ENCODE assay signal across 1 cellular context in genomic region chr1:184811439-184812111, GRCh38.
TF ChIP-seq lines count a peak whose summit lies in the region.

No MANE protein-coding gene starts in this region.

TF ChIP-seq in SK-N-SH, 30 proteins besides CTCF, POLR2A, EP300 and RAD21 (continued from another document):
- TF ChIP-seq, protein P1, sequence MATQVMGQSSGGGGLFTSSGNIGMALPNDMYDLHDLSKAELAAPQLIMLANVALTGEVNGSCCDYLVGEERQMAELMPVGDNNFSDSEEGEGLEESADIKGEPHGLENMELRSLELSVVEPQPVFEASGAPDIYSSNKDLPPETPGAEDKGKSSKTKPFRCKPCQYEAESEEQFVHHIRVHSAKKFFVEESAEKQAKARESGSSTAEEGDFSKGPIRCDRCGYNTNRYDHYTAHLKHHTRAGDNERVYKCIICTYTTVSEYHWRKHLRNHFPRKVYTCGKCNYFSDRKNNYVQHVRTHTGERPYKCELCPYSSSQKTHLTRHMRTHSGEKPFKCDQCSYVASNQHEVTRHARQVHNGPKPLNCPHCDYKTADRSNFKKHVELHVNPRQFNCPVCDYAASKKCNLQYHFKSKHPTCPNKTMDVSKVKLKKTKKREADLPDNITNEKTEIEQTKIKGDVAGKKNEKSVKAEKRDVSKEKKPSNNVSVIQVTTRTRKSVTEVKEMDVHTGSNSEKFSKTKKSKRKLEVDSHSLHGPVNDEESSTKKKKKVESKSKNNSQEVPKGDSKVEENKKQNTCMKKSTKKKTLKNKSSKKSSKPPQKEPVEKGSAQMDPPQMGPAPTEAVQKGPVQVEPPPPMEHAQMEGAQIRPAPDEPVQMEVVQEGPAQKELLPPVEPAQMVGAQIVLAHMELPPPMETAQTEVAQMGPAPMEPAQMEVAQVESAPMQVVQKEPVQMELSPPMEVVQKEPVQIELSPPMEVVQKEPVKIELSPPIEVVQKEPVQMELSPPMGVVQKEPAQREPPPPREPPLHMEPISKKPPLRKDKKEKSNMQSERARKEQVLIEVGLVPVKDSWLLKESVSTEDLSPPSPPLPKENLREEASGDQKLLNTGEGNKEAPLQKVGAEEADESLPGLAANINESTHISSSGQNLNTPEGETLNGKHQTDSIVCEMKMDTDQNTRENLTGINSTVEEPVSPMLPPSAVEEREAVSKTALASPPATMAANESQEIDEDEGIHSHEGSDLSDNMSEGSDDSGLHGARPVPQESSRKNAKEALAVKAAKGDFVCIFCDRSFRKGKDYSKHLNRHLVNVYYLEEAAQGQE (IDR thresholded peaks at IDR 0.05; ENCODE audit: low read depth, low read length) = no peak
- TF ChIP-seq TEAD4 (IDR thresholded peaks at IDR 0.05; ENCODE audit: borderline replicate concordance, insufficient read depth) (no peak), MEF2A (IDR thresholded peaks at IDR 0.05; ENCODE audit: borderline replicate concordance, low read depth) (no peak), RXRA (IDR thresholded peaks at IDR 0.05; ENCODE audit: borderline replicate concordance, low read depth) (no peak), IRF3 (IDR thresholded peaks at IDR 0.05; ENCODE audit: low read depth, low read length) (no peak), TCF12 (IDR thresholded peaks at IDR 0.05) (no peak), NFIC (IDR thresholded peaks at IDR 0.05; ENCODE audit: borderline replicate concordance) (no peak), RCOR1 (IDR thresholded peaks at IDR 0.05; ENCODE audit: low read length) (no peak), CHD2 (IDR thresholded peaks at IDR 0.05; ENCODE audit: low read length, partially characterized antibody) (no peak), MXI1 (IDR thresholded peaks at IDR 0.05; ENCODE audit: low read depth, low read length) (no peak), SMC3 (IDR thresholded peaks at IDR 0.05; ENCODE audit: low read depth, low read length) (no peak), RFX5 (IDR thresholded peaks at IDR 0.05; ENCODE audit: low read length) (no peak), TAF1 (IDR thresholded peaks at IDR 0.05; ENCODE audit: borderline replicate concordance, low read depth, low read length) (no peak), ZBTB33 (IDR thresholded peaks at IDR 0.05; ENCODE audit: borderline replicate concordance, low read depth) (no peak)
- TF ChIP-seq, protein P2, sequence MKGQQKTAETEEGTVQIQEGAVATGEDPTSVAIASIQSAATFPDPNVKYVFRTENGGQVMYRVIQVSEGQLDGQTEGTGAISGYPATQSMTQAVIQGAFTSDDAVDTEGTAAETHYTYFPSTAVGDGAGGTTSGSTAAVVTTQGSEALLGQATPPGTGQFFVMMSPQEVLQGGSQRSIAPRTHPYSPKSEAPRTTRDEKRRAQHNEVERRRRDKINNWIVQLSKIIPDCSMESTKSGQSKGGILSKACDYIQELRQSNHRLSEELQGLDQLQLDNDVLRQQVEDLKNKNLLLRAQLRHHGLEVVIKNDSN (IDR thresholded peaks at IDR 0.05; ENCODE audit: borderline replicate concordance, low read depth) = no peak
- TF ChIP-seq, protein P3, sequence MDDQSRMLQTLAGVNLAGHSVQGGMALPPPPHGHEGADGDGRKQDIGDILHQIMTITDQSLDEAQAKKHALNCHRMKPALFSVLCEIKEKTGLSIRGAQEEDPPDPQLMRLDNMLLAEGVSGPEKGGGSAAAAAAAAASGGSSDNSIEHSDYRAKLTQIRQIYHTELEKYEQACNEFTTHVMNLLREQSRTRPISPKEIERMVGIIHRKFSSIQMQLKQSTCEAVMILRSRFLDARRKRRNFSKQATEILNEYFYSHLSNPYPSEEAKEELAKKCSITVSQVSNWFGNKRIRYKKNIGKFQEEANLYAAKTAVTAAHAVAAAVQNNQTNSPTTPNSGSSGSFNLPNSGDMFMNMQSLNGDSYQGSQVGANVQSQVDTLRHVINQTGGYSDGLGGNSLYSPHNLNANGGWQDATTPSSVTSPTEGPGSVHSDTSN (IDR thresholded peaks at IDR 0.05) = no peak
